ENCODE assay signal across 10 cellular contexts in genomic region chr15:31306426-31307269, GRCh38. TPM values are rescaled to one million over a fixed set of nuclear protein-coding genes. Genes with fewer than 3 reads are reported as not detected.
DNase-seq lines count a peak whose midpoint lies in the region; ATAC-seq, FAIRE-seq and TF ChIP-seq lines count a peak whose summit lies in the region.
"Had no signal": no experiment of that assay in that cellular context is flagged by ENCODE, and none has a peak within 500 bp of the region (broad histone marks: within the 10 kb centered on the region; RNA-seq: fewer than 3 reads in every experiment).

No MANE protein-coding gene starts in this region.

- TF ChIP-seq CTCF in neural crest cell (conservative IDR thresholded peaks at IDR 0.05): no peak

- peaks cover 54% of the 10 kb centered on the region for H3K4me1 Mint-ChIP-seq in neural crest cell

- H3K27me3 Mint-ChIP-seq in neural crest cell (ENCODE audit: low read depth): peaks cover 3% of the 10 kb centered on the region

- DNase-seq in GM12892 (ENCODE audit: insufficient read length) (no peak), NCI-H510A (lab: John Stamatoyannopoulos, UW) (peak; percentile 45), frontal cortex (ENCODE audit: low spot score in 2 of 2) (peak; percentile 63 to 82), neural crest cell (ENCODE audit: low read depth, low spot score) (peak; percentile 77), HCEC 1CT (no peak)
- DNase-seq: activated naive CD4-positive, alpha-beta T cell; SIG-M5 had no signal

- peak overlapping the region; percentile 61 for H3K4me3 Mint-ChIP-seq in neural crest cell

- peak overlapping the region; percentile 95 for H3K27ac Mint-ChIP-seq in neural crest cell (ENCODE audit: unreplicated experiment)

- ATAC-seq in GM19463 (IDR thresholded peaks at IDR 0.05; ENCODE audit: unreplicated experiment): no peak
- ATAC-seq in SK-N-SH treated with all-trans-retinoic acid at 6 μM for 48 hours: no peak
- ATAC-seq in GM19397 (IDR thresholded peaks at IDR 0.05; ENCODE audit: unreplicated experiment): no peak

- H3K36me3 Mint-ChIP-seq in neural crest cell (ENCODE audit: low read depth): no peaks in the 10 kb centered on the region

- no peak for TF ChIP-seq POLR2A in GM12892 (IDR thresholded peaks at IDR 0.05; ENCODE audit: low read depth, low read length)

- peak; percentile 74 for FAIRE-seq in GM12892 (lab: Jason Lieb, UNC)
- FAIRE-seq in frontal cortex (lab: Jason Lieb, UNC): no peak

- H3K9me3 Mint-ChIP-seq in neural crest cell: no peaks in the 10 kb centered on the region

TF ChIP-seq in SK-N-SH treated with all-trans-retinoic acid at 6 μM for 48 hours, 23 proteins besides CTCF, POLR2A, EP300 and RAD21:
- no peak for TF ChIP-seq PPARA (CRISPR knock-in tag; IDR thresholded peaks at IDR 0.05; ENCODE audit: borderline replicate concordance)
- no peak for TF ChIP-seq ZNF70 (CRISPR knock-in tag; IDR thresholded peaks at IDR 0.05)
- TF ChIP-seq RARB (CRISPR knock-in tag; IDR thresholded peaks at IDR 0.05): no peak
- TF ChIP-seq GLIS3 (CRISPR knock-in tag; IDR thresholded peaks at IDR 0.05): no peak
TF ChIP-seq in SK-N-SH treated with all-trans-retinoic acid at 6 μM for 48 hours: peak in this region for 0.

RNA-seq across cellular contexts. Expression of gene KLF13, which starts 20.0 kb away (rescaled TPM):
- polyA plus RNA-seq in GM12892 (2012; ENCODE audit: missing spikeins): 39.1 TPM
- total RNA-seq in frontal cortex (45.2 TPM), neural crest cell (43.3 and 44.6 TPM in 2 replicates)

Comparison
In these comparisons a context has a peak if more than half of its experiments do, and no peak if none do; other contexts are left out.
1. DNase-seq: peak in NCI-H510A (single experiment), frontal cortex (2 of 2) and neural crest cell (single experiment); none in GM12892 (single experiment) and HCEC 1CT (single experiment).